Comparison of ENCODE assay signal across 1 cellular context in genomic region chr3:46923559-46924350, GRCh38.
TF ChIP-seq lines count a peak whose summit lies in the region.

No MANE protein-coding gene starts in this region.

TF ChIP-seq in K562, 482 proteins besides CTCF, POLR2A, EP300 and RAD21 (continued from another document and continues in another):
- TF ChIP-seq, protein P1, sequence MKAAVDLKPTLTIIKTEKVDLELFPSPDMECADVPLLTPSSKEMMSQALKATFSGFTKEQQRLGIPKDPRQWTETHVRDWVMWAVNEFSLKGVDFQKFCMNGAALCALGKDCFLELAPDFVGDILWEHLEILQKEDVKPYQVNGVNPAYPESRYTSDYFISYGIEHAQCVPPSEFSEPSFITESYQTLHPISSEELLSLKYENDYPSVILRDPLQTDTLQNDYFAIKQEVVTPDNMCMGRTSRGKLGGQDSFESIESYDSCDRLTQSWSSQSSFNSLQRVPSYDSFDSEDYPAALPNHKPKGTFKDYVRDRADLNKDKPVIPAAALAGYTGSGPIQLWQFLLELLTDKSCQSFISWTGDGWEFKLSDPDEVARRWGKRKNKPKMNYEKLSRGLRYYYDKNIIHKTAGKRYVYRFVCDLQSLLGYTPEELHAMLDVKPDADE (conservative IDR thresholded peaks at IDR 0.05; ENCODE audit: control insufficient read depth, low read depth, low read length) = no peak
- TF ChIP-seq, protein P2, sequence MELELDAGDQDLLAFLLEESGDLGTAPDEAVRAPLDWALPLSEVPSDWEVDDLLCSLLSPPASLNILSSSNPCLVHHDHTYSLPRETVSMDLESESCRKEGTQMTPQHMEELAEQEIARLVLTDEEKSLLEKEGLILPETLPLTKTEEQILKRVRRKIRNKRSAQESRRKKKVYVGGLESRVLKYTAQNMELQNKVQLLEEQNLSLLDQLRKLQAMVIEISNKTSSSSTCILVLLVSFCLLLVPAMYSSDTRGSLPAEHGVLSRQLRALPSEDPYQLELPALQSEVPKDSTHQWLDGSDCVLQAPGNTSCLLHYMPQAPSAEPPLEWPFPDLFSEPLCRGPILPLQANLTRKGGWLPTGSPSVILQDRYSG (tag; conservative IDR thresholded peaks at IDR 0.05; ENCODE audit: low read depth) = no peak
- TF ChIP-seq HOMEZ (CRISPR knock-in tag; IDR thresholded peaks at IDR 0.05) = no peak
- no peak for TF ChIP-seq NCOA2 (IDR thresholded peaks at IDR 0.05; ENCODE audit: partially characterized antibody in 2 of 2)
- no peak for TF ChIP-seq ZNF175 (CRISPR knock-in tag; IDR thresholded peaks at IDR 0.05; ENCODE audit: low read depth)
- TF ChIP-seq DPF2 (IDR thresholded peaks at IDR 0.05) = 0 out of 2 replicates have a peak, but pooled peaks have one; percentile 12
- no peak for TF ChIP-seq NFATC3 (IDR thresholded peaks at IDR 0.05)
- no peak for TF ChIP-seq BRF2 (IDR thresholded peaks at IDR 0.05; ENCODE audit: borderline replicate concordance, insufficient read depth, insufficient read length)
- no peak for TF ChIP-seq ZBTB43 (CRISPR knock-in tag; IDR thresholded peaks at IDR 0.05)
- no peak for TF ChIP-seq PHTF2 (CRISPR knock-in tag; IDR thresholded peaks at IDR 0.05)
- TF ChIP-seq, protein P3, sequence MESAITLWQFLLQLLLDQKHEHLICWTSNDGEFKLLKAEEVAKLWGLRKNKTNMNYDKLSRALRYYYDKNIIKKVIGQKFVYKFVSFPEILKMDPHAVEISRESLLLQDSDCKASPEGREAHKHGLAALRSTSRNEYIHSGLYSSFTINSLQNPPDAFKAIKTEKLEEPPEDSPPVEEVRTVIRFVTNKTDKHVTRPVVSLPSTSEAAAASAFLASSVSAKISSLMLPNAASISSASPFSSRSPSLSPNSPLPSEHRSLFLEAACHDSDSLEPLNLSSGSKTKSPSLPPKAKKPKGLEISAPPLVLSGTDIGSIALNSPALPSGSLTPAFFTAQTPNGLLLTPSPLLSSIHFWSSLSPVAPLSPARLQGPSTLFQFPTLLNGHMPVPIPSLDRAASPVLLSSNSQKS (CRISPR knock-in tag; IDR thresholded peaks at IDR 0.05) = no peak
- no peak for TF ChIP-seq HMG20A (CRISPR knock-in tag; conservative IDR thresholded peaks at IDR 0.05)
- TF ChIP-seq KDM1A (IDR thresholded peaks at IDR 0.05) = no peak
- TF ChIP-seq SMAD2 (IDR thresholded peaks at IDR 0.05; ENCODE audit: low read depth, low read length) = no peak
- no peak for TF ChIP-seq POLR2H (tag; IDR thresholded peaks at IDR 0.05; ENCODE audit: low read depth)
- peak; percentile 63 for TF ChIP-seq ARID2 (IDR thresholded peaks at IDR 0.05)
- no peak for TF ChIP-seq ZNF512 (tag; IDR thresholded peaks at IDR 0.05)
- TF ChIP-seq RBM22 (IDR thresholded peaks at IDR 0.05; ENCODE audit: low read depth, low read length, poor library complexity, severe bottlenecking) = no peak
- peak; percentile 75; the same call in 1 of the 2 replicates for TF ChIP-seq CC2D1A (IDR thresholded peaks at IDR 0.05)
- TF ChIP-seq ATF7 (IDR thresholded peaks at IDR 0.05) = 0 out of 2 replicates have a peak, but pooled peaks have one; percentile 31
- TF ChIP-seq CBFB (CRISPR knock-in tag; IDR thresholded peaks at IDR 0.05) = no peak
- TF ChIP-seq SMAD4 (CRISPR knock-in tag; conservative IDR thresholded peaks at IDR 0.05) = no peak
- no peak for TF ChIP-seq ZNF24 (IDR thresholded peaks at IDR 0.05)
- no peak for TF ChIP-seq ZKSCAN3 (CRISPR knock-in tag; IDR thresholded peaks at IDR 0.05)
- peak; percentile 50; the same call in 1 of the 2 replicates for TF ChIP-seq STAG1 (CRISPR knock-in tag; IDR thresholded peaks at IDR 0.05; ENCODE audit: borderline replicate concordance)
- TF ChIP-seq CREBBP (IDR thresholded peaks at IDR 0.05; ENCODE audit: low read depth, low read length) = no peak
- no peak for TF ChIP-seq BRD4 (IDR thresholded peaks at IDR 0.05)
- TF ChIP-seq NFIC (IDR thresholded peaks at IDR 0.05) = 0 out of 2 replicates have a peak, but pooled peaks have one; percentile 18
- no peak for TF ChIP-seq FOXK2 (conservative IDR thresholded peaks at IDR 0.05 in 1 of 2, IDR thresholded peaks at IDR 0.05 in 1 of 2; ENCODE audit: low read depth in 2 of 2)
- TF ChIP-seq, protein P4, sequence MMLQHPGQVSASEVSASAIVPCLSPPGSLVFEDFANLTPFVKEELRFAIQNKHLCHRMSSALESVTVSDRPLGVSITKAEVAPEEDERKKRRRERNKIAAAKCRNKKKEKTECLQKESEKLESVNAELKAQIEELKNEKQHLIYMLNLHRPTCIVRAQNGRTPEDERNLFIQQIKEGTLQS (IDR thresholded peaks at IDR 0.05) = peak; percentile 45
- TF ChIP-seq, protein P4 (CRISPR knock-in tag; conservative IDR thresholded peaks at IDR 0.05) = no peak
- no peak for TF ChIP-seq ARHGAP35 (IDR thresholded peaks at IDR 0.05; ENCODE audit: partially characterized antibody)
- no peak for TF ChIP-seq ZC3H11A (IDR thresholded peaks at IDR 0.05; ENCODE audit: low read depth, low read length)
- TF ChIP-seq GABPA (tag; conservative IDR thresholded peaks at IDR 0.05; ENCODE audit: low read depth) = no peak
- TF ChIP-seq TFAP4 (CRISPR knock-in tag; IDR thresholded peaks at IDR 0.05; ENCODE audit: borderline replicate concordance) = peak; percentile 76; the same call in 1 of the 2 replicates
- TF ChIP-seq TAF9B (IDR thresholded peaks at IDR 0.05; ENCODE audit: partially characterized antibody) = no peak
- no peak for TF ChIP-seq HDGF (IDR thresholded peaks at IDR 0.05)
- peak; percentile 44; the same call in 1 of the 2 replicates for TF ChIP-seq CTBP1 (IDR thresholded peaks at IDR 0.05; ENCODE audit: borderline replicate concordance)
- no peak for TF ChIP-seq BCL6 (CRISPR knock-in tag; IDR thresholded peaks at IDR 0.05)
- TF ChIP-seq BRD9 (IDR thresholded peaks at IDR 0.05; ENCODE audit: low read depth, partially characterized antibody) = no peak
- no peak for TF ChIP-seq ZNF518B (CRISPR knock-in tag; IDR thresholded peaks at IDR 0.05)
- TF ChIP-seq SIRT6 (IDR thresholded peaks at IDR 0.05; ENCODE audit: low read depth, low read length) = no peak
- TF ChIP-seq KDM2B (CRISPR knock-in tag; IDR thresholded peaks at IDR 0.05) = no peak
- TF ChIP-seq PYGO2 (tag; IDR thresholded peaks at IDR 0.05) = no peak
- TF ChIP-seq PHB2 (IDR thresholded peaks at IDR 0.05; ENCODE audit: low read depth) = no peak
- 0 out of 2 replicates have a peak, but pooled peaks have one; percentile 57 for TF ChIP-seq ZNF740 (CRISPR knock-in tag; IDR thresholded peaks at IDR 0.05)
- no peak for TF ChIP-seq ZNF740 (tag; IDR thresholded peaks at IDR 0.05)
- TF ChIP-seq RCOR1 (IDR thresholded peaks at IDR 0.05; ENCODE audit: borderline replicate concordance in 1 of 2, low read depth in 2 of 2, low read length in 2 of 2) = 0 out of 4 replicates have a peak, but pooled peaks of 1 of the 2 experiments have one; percentile 5
- no peak for TF ChIP-seq ELF1 (tag; IDR thresholded peaks at IDR 0.05)
